Comparison of ENCODE assay signal across 1 cellular context in genomic region chr12:22101749-22102243, GRCh38.
TF ChIP-seq lines count a peak whose summit lies in the region.

No MANE protein-coding gene starts in this region.

TF ChIP-seq in HepG2, 621 proteins besides CTCF, POLR2A, EP300 and RAD21 (continued from another document):
- TF ChIP-seq, protein P1, sequence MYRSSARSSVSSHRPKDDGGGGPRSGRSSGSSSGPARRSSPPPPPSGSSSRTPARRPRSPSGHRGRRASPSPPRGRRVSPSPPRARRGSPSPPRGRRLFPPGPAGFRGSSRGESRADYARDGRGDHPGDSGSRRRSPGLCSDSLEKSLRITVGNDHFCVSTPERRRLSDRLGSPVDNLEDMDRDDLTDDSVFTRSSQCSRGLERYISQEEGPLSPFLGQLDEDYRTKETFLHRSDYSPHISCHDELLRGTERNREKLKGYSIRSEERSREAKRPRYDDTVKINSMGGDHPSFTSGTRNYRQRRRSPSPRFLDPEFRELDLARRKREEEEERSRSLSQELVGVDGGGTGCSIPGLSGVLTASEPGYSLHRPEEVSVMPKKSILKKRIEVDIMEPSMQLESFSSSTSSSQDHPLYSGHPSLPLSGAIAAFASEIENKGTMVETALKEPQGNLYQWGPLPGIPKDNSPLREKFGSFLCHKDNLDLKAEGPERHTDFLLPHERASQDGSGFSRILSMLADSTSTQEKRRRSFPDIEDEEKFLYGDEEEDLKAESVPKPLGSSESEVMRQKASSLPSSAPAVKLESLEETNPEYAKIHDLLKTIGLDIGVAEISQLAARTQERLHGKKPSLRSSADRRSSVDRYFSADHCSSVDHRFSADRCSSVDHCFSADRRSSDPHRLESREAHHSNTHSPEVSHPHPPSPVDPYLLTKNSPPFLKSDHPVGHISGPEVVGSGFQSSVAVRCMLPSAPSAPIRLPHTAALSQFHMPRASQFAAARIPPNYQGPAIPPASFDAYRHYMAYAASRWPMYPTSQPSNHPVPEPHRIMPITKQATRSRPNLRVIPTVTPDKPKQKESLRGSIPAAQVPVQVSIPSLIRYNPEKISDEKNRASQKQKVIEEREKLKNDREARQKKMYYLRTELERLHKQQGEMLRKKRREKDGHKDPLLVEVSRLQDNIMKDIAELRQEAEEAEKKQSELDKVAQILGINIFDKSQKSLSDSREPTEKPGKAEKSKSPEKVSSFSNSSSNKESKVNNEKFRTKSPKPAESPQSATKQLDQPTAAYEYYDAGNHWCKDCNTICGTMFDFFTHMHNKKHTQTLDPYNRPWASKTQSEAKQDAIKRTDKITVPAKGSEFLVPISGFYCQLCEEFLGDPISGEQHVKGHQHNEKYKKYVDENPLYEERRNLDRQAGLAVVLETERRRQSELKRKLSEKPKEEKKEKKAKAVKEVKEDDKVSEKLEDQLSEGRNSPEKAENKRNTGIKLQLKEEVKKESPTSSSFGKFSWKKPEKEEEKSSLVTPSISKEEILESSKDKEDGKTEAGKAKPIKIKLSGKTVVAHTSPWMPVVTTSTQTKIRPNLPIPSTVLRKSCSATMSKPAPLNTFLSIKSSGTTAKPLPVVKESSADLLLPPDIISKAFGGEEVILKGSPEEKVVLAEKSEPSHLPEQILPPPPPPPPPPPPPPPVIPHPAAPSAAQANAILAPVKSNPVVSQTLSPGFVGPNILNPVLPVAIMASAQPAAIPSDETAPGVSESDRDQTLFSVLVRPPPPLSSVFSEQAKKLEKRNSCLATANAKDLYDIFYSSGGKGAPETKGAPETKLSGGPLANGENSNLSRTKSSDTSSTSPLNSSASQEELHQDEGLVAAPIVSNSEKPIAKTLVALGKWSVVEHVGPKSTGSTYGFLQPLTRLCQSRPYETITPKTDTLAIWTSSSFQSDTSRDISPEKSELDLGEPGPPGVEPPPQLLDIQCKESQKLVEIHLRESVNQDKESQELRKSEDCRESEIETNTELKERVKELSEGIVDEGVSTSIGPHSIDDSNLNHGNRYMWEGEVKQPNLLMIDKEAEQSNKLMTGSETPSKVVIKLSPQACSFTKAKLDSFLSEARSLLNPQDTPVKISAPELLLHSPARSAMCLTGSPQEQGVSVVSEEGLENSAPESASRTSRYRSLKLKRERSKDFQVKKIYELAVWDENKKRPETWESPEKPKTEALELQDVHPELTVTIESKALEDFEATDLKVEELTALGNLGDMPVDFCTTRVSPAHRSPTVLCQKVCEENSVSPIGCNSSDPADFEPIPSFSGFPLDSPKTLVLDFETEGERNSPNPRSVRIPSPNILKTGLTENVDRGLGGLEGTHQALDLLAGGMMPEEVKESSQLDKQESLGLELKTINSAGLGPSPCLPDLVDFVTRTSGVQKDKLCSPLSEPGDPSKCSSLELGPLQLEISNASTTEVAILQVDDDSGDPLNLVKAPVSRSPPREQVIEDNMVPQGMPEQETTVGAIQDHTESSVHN (CRISPR knock-in tag; IDR thresholded peaks at IDR 0.05): no peak
- TF ChIP-seq ZNF101 (CRISPR knock-in tag; IDR thresholded peaks at IDR 0.05; ENCODE audit: borderline replicate concordance, low read depth): no peak
- TF ChIP-seq RFXAP (CRISPR knock-in tag; IDR thresholded peaks at IDR 0.05; ENCODE audit: borderline replicate concordance): no peak
- no peak for TF ChIP-seq ZBTB4 (CRISPR knock-in tag; IDR thresholded peaks at IDR 0.05; ENCODE audit: borderline replicate concordance)
